Comparison of ENCODE assay signal across 1 cellular context in genomic region chr14:97408937-97409860, GRCh38.
TF ChIP-seq lines count a peak whose summit lies in the region.

No MANE protein-coding gene starts in this region.

TF ChIP-seq in GM23338, 12 proteins besides CTCF, POLR2A, EP300 and RAD21 (continued from another document):
- TF ChIP-seq ZNF331 (CRISPR knock-in tag; IDR thresholded peaks at IDR 0.05; ENCODE audit: low read depth) (no peak), POLR2AphosphoS5 (IDR thresholded peaks at IDR 0.05; ENCODE audit: low read depth) (no peak), STAT1 (IDR thresholded peaks at IDR 0.05; ENCODE audit: unreplicated experiment) (no peak), EZH2 (IDR thresholded peaks at IDR 0.05; ENCODE audit: low read depth, unreplicated experiment) (no peak), REST (IDR thresholded peaks at IDR 0.05; ENCODE audit: unreplicated experiment) (no peak), EZH2phosphoT487 (IDR thresholded peaks at IDR 0.05; ENCODE audit: unreplicated experiment) (no peak), NANOG (IDR thresholded peaks at IDR 0.05; ENCODE audit: borderline replicate concordance) (no peak), ZNF462 (CRISPR knock-in tag; IDR thresholded peaks at IDR 0.05) (no peak), CREB1 (CRISPR knock-in tag; IDR thresholded peaks at IDR 0.05; ENCODE audit: low read depth) (no peak), ETS1 (IDR thresholded peaks at IDR 0.05) (no peak), JUNB (IDR thresholded peaks at IDR 0.05; ENCODE audit: unreplicated experiment) (no peak)
